ENCODE assay signal across 8 cellular contexts in the genomic region with DNA sequence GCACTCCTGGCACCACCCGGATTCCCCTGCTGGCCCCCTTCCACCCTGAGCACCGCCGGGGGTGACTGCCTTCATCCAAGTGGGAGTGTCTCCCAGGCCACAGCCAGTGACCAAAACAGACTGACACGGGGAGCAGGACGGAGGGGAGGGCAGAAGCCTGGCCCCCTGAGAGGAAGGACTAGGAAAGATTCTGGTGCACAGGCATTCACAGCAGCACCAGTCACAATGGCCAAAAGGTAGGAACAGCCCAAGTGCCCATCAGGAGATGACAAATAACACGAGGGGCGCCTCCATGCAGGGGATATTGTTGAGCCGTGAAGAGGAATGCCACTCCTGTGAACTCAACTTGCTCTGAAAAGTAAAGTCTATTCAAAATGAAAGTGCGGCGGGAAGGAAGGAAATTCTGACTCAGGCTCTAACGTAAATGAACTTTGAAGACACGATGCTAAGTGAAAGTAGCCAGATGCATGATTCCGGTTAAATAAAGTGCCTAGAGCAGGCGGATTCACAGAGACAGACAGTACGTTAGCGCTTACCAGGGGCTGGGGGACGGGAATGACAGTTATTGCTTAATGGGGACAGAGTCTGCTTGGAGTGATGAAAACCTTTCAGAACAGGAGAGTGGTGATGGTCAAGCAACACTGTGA.
A peak's percentile ranks its signal among the peaks of the same experiment; 100 is the strongest.
DNase-seq lines count a peak whose midpoint lies in the region; ATAC-seq and TF ChIP-seq lines count a peak whose summit lies in the region.

No MANE protein-coding gene starts in this region.

- H3K27ac ChIP-seq in KOPT-K1 (ENCODE audit: low read depth, low read length, poor library complexity, severe bottlenecking) (peak overlapping the region; percentile 72), gastrocnemius medialis (peak overlapping the region; percentile 70 to 85 (median 75))

- DNase-seq in Ammon's horn (ENCODE audit: low spot score) (peak; percentile 58), fibroblast of villous mesenchyme (ENCODE audit: low read depth) (peak; percentile 96), gastrocnemius medialis (no peak), HuH-7 (ENCODE audit: low spot score) (no peak), posterior vena cava (ENCODE audit: low spot score) (no peak)
- peak; percentile 76 for DNase-seq in activated CD8-positive, alpha-beta memory T cell treated with anti-CD3 and anti-CD28 coated beads, Interleukin-2, amount 50 U/mL, for 48 hours

- H3K4me3 ChIP-seq in fibroblast of villous mesenchyme (ENCODE audit: low read depth, low read length) (peak overlapping the region; percentile 10), gastrocnemius medialis (peak overlapping the region; percentile 12 to 53 (median 28))

- H3K9me3 ChIP-seq in KOPT-K1 (ENCODE audit: insufficient read depth, low read length, poor library complexity, severe bottlenecking) (no peaks in the 10 kb centered on the region), gastrocnemius medialis (no peaks in the 10 kb centered on the region)

- ATAC-seq in GM21367 (IDR thresholded peaks at IDR 0.05; ENCODE audit: unreplicated experiment) = peak; percentile 77
- peak; percentile 63 to 69 for ATAC-seq in gastrocnemius medialis

- H3K36me3 ChIP-seq in KOPT-K1 (ENCODE audit: insufficient read depth, low read length) (no peaks in the 10 kb centered on the region), gastrocnemius medialis (no peaks in the 10 kb centered on the region)

- peak; percentile 24 to 42 for TF ChIP-seq POLR2A in gastrocnemius medialis (IDR thresholded peaks at IDR 0.05)

- in situ Hi-C loops in gastrocnemius medialis (cut with MboI; ENCODE audit: low sequenced_read_pairs in 4 of 4) = no loop called here

- H3K27me3 ChIP-seq in gastrocnemius medialis = no peaks in the 10 kb centered on the region

- intact Hi-C loops in gastrocnemius medialis (cut with DNase I; ENCODE audit: low total_unique reads) = loop anchor here (5.0 kb wide), 1 partner anchor 91 kb away; no protein-coding TSS in a partner anchor
- intact Hi-C loops in posterior vena cava (cut with DNase I) = no loop called here

- peaks cover 6 to 17% of the 10 kb centered on the region in 2 donors for H3K4me1 ChIP-seq in gastrocnemius medialis

- TF ChIP-seq CTCF in fibroblast of villous mesenchyme (IDR thresholded peaks at IDR 0.05; ENCODE audit: insufficient read depth, low read depth, low read length) (no peak), gastrocnemius medialis (IDR thresholded peaks at IDR 0.05 in 4 of 5, conservative IDR thresholded peaks at IDR 0.05 in 1 of 5) (no peak)

Comparison
In these comparisons a context has a peak if more than half of its experiments do, and no peak if none do; other contexts are left out.
1. DNase-seq: peak in Ammon's horn (single experiment), activated CD8-positive, alpha-beta memory T cell treated with anti-CD3 and anti-CD28 coated beads, Interleukin-2, amount 50 U/mL, for 48 hours (single experiment) and fibroblast of villous mesenchyme (single experiment); none in gastrocnemius medialis (0 of 2), HuH-7 (single experiment) and posterior vena cava (single experiment).